ENCODE assay signal across 16 cellular contexts in the genomic region with DNA sequence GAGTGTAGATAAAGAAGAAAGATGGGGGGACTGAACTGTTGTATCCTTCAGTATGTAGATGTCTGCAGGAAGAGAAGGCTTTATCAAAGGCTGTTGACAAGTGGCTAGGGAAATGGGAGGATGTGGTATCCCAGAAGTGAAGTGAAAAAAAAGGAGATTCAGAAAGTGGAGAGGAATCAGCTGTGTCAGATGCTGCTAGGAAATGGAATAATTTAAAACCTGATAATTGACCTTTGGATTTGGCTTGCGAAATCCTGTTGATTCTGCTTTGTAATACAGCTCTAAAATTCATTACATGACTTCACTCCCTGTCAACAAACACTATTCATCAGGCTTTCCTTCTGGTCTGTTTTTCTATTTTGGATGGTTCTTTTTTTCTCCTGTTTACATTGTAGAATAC. TPM values are rescaled to one million over a fixed set of nuclear protein-coding genes. Genes with fewer than 3 reads are reported as not detected.
DNase-seq lines count a peak whose midpoint lies in the region; ATAC-seq, FAIRE-seq and TF ChIP-seq lines count a peak whose summit lies in the region.
"Had no signal": no experiment of that assay in that cellular context is flagged by ENCODE, and none has a peak within 500 bp of the region (broad histone marks: within the 10 kb centered on the region; RNA-seq: fewer than 3 reads in every experiment).

No MANE protein-coding gene starts in this region.

- H3K4me1 ChIP-seq in A549 (peaks cover 27% of the 10 kb centered on the region), HEK293 (ENCODE audit: control insufficient read depth, insufficient read depth, low read length) (peaks cover 7% of the 10 kb centered on the region), HepG2 (ENCODE audit: insufficient read depth, low read length) (peaks cover 47% of the 10 kb centered on the region)

- H3K4me2 ChIP-seq in A549: peak overlapping the region; percentile 58
- H3K4me2 ChIP-seq in HepG2 (ENCODE audit: low read depth, low read length): peak overlapping the region; percentile 0; the same call in 1 of the 2 replicates

- BruUV-seq in HepG2 (replicated peaks; lab: Mats Ljungman, UMichigan): no TSS peak

- 90% methylated on average over 1 of the region's 1 CpG for WGBS in A549 (ENCODE audit: missing lambda C conversion rate)
- 83% methylated on average over 1 of the region's 1 CpG for WGBS in HepG2 (ENCODE audit: low lambda C conversion rate)

- H3K27me3 ChIP-seq in HepG2 (ENCODE audit: control insufficient read depth in 1 of 2, insufficient read depth in 2 of 2, low read length in 2 of 2): no peaks in the 10 kb centered on the region
- H3K27me3 ChIP-seq: testis had no signal

- POLR2A ChIA-PET in A549 (lab: Yijun Ruan, JAX) (no interaction called here), HEK293 (lab: Yijun Ruan, JAX) (no interaction called here), HepG2 (lab: Yijun Ruan, JAX) (interaction anchor here (1.7 kb wide), 1 partner anchor 42 kb away, joined by 8 read pairs; a partner anchor contains a TSS)

- no peak overlapping the region for H3K9ac ChIP-seq in HepG2 (ENCODE audit: insufficient read depth, low read depth, low read length)

- H3K4me3 ChIP-seq in A549 (no peak overlapping the region), HEK293 (ENCODE audit: low read depth, low read length) (no peak overlapping the region), HepG2 (replicated peaks in 1 of 3; ENCODE audit: insufficient read depth in 1 of 3, low read depth in 2 of 3, low read length in 3 of 3) (no peak overlapping the region)
- H3K4me3 ChIP-seq: testis had no signal

- no peak for TF ChIP-seq POLR2A in A549 (IDR thresholded peaks at IDR 0.05; ENCODE audit: low read length)
- TF ChIP-seq POLR2A in HepG2 (IDR thresholded peaks at IDR 0.05; ENCODE audit: insufficient read depth in 1 of 2, low read depth in 2 of 2, low read length in 2 of 2): no peak

- H3K79me2 ChIP-seq in HepG2 (ENCODE audit: insufficient read depth, low read length): peaks cover 99% of the 10 kb centered on the region

- FAIRE-seq in A549 (lab: Jason Lieb, UNC): no peak
- no peak for FAIRE-seq in HepG2 (lab: Jason Lieb, UNC)
- FAIRE-seq: HTR-8/SVneo had no signal

- DNase-seq in A549 (ENCODE audit: low read depth in 1 of 2, low spot score in 1 of 2) (no peak), HepG2 (ENCODE audit: low spot score) (peak; percentile 78), NCI-H748 treated with DMSO at 0.1 percent for 48 hours (lab: John Stamatoyannopoulos, UW) (no peak)
- no peak for DNase-seq in activated CD4-positive, alpha-beta T cell treated with anti-CD3 and anti-CD28 coated beads, Interleukin-2, amount 50 U/mL, for 4 hours
- DNase-seq: activated CD4-positive, alpha-beta T cell treated with anti-CD3 and anti-CD28 coated beads, Interleukin-2, amount 50 U/mL, for 1 hour; activated T-cell treated with anti-CD3 and anti-CD28 coated beads, Interleukin-2, amount 50 U/mL, for 4 hours; dermis blood vessel endothelial cell; NCI-H1092 treated with DMSO at 0.1 percent for 48 hours; NCI-H446 treated with DMSO at 0.1 percent for 48 hours; stimulated activated CD4-positive, alpha-beta T cell treated with anti-CD3 and anti-CD28 coated beads, Interleukin-15, amount 100 ng/mL, for 24 hours; testis had no signal

- peaks cover 43% of the 10 kb centered on the region for H4K20me1 ChIP-seq in HepG2 (ENCODE audit: insufficient read depth, low read length)

- intact Hi-C loops in HepG2 (cut with micrococcal nuclease; ENCODE audit: unreplicated experiment): loop anchor here (1.0 to 5.0 kb wide), 3 partner anchors 40 to 1425 kb away; a partner anchor contains a TSS

- H3K27ac ChIP-seq in A549: no peak overlapping the region
- no peak overlapping the region for H3K27ac ChIP-seq in HEK293 (ENCODE audit: extremely low read depth, low read depth, low read length)
- peak overlapping the region; percentile 22 for H3K27ac ChIP-seq in cingulate gyrus (ENCODE audit: low read depth, low read length)
- H3K27ac ChIP-seq in HepG2 (ENCODE audit: extremely low read length, insufficient read depth, low read length): peak overlapping the region; percentile 20
- H3K27ac ChIP-seq: testis had no signal

- H3K9me3 ChIP-seq in A549 (no peaks in the 10 kb centered on the region), HEK293 (ENCODE audit: control insufficient read depth, insufficient read depth, low read depth, low read length) (no peaks in the 10 kb centered on the region), HepG2 (ENCODE audit: low read length) (no peaks in the 10 kb centered on the region)
- H3K9me3 ChIP-seq: testis had no signal

- H2AFZ ChIP-seq in HepG2 (ENCODE audit: low read length): no peak overlapping the region

- CTCF ChIA-PET in A549 (lab: Yijun Ruan, JAX) (no interaction called here), HEK293 (lab: Yijun Ruan, JAX) (no interaction called here), HepG2 (lab: Yijun Ruan, JAX; ENCODE audit: low intra/inter-chr PET ratio, low total read pairs) (no interaction called here)

- no peak for TF ChIP-seq RAD21 in A549 (conservative IDR thresholded peaks at IDR 0.05 in 1 of 2, IDR thresholded peaks at IDR 0.05 in 1 of 2)
- no peak for TF ChIP-seq RAD21 in HepG2 (CRISPR knock-in tag; IDR thresholded peaks at IDR 0.05)

- no peak for TF ChIP-seq EP300 in A549 (IDR thresholded peaks at IDR 0.05)
- TF ChIP-seq EP300 in HepG2 (IDR thresholded peaks at IDR 0.05; ENCODE audit: low read depth in 2 of 2, low read length in 2 of 2): peak in 1 of 2 experiments; percentile 59; a peak in 1 of 4 replicates
- no peak for TF ChIP-seq EP300 in HepG2 (CRISPR knock-in tag; IDR thresholded peaks at IDR 0.05; ENCODE audit: borderline replicate concordance)

- in situ Hi-C loops in HepG2 (cut with HindIII; ENCODE audit: extremely low pct_ligation_motif_present, low pct_unique_long_range_greater_than_20kb): no loop called here

- TF ChIP-seq CTCF in A549 (IDR thresholded peaks at IDR 0.05) (no peak), HEK293 (tag by site-specific recombination; IDR thresholded peaks at IDR 0.05) (no peak), HepG2 (CRISPR knock-in tag; IDR thresholded peaks at IDR 0.05) (no peak)

- H3K36me3 ChIP-seq in HEK293 (ENCODE audit: control insufficient read depth in 2 of 2, insufficient read depth in 1 of 2, low read length in 2 of 2): peaks cover 0 to 41% of the 10 kb centered on the region in 2 experiments; a peak in 2 of 3 replicates
- H3K36me3 ChIP-seq in HepG2 (replicated peaks in 1 of 2; ENCODE audit: control insufficient read depth in 1 of 2, insufficient read depth in 2 of 2, low read length in 2 of 2): peaks cover 5 to 44% of the 10 kb centered on the region in 2 experiments; a peak in 4 of 5 replicates

- peak in 1 of 2 experiments; percentile 30; a peak in 1 of 6 replicates for ATAC-seq in A549
- ATAC-seq in HepG2: peak; percentile 66
- no peak for ATAC-seq in HG03460 (IDR thresholded peaks at IDR 0.05; ENCODE audit: unreplicated experiment)
- no peak for ATAC-seq in GM21526 (IDR thresholded peaks at IDR 0.05; ENCODE audit: low FRiP score, unreplicated experiment)
- ATAC-seq: activated T-cell treated with anti-CD3 and anti-CD28 coated beads, Interleukin-2, amount 50 U/mL, for 4 hours had no signal

TF ChIP-seq in HEK293, 187 proteins besides CTCF, POLR2A, EP300 and RAD21 (continues in another document):
- TF ChIP-seq ZFHX2 (tag by site-specific recombination; conservative IDR thresholded peaks at IDR 0.05) (no peak), ZNF654 (tag by site-specific recombination; IDR thresholded peaks at IDR 0.05; ENCODE audit: low read depth) (no peak)

TF ChIP-seq in HepG2, 621 proteins besides CTCF, POLR2A, EP300 and RAD21 (continues in another document):
- no peak for TF ChIP-seq REXO4 (CRISPR knock-in tag; IDR thresholded peaks at IDR 0.05; ENCODE audit: borderline replicate concordance)
- TF ChIP-seq KDM2A (CRISPR knock-in tag; IDR thresholded peaks at IDR 0.05; ENCODE audit: borderline replicate concordance, low read depth): no peak
- TF ChIP-seq ZNF136 (CRISPR knock-in tag; IDR thresholded peaks at IDR 0.05; ENCODE audit: low read depth): no peak
- no peak for TF ChIP-seq ZNF382 (CRISPR knock-in tag; IDR thresholded peaks at IDR 0.05; ENCODE audit: borderline replicate concordance)
- no peak for TF ChIP-seq HDAC6 (IDR thresholded peaks at IDR 0.05; ENCODE audit: low read depth, low read length)
- TF ChIP-seq FOSL2 (CRISPR knock-in tag; IDR thresholded peaks at IDR 0.05): no peak
- no peak for TF ChIP-seq ZNF274 (CRISPR knock-in tag; IDR thresholded peaks at IDR 0.05)
- no peak for TF ChIP-seq FOXK2 (IDR thresholded peaks at IDR 0.05)

RNA-seq across cellular contexts. Expression of a gene that starts 41.7 kb away (rescaled TPM):
- polyA plus RNA-seq in A549 (2011; rRNA removed) (19.5 and 28.4 TPM in 2 replicates), A549 (2017; fragmentation: RNase III; extraction: RNeasy Plus Mini Kit Qiagen cat#74134 plus additional on column Dnase treatment) (13.1 to 13.9 TPM (median 13.7 TPM) in 3 replicates), HepG2 (2011; rRNA removed) (14.9 and 19.8 TPM in 2 replicates)
- 2.7 and 2.8 TPM in 2 replicates for polyA plus RNA-seq in A549 (2012; cell fraction: cytosol; rRNA removed)
- 2.7 and 2.8 TPM in 2 replicates for polyA plus RNA-seq in A549 (2012; cell fraction: nucleus; rRNA removed)
- 18.1 and 18.2 TPM in 2 replicates for polyA minus RNA-seq in A549 (2011; rRNA and poly(A)+ RNA removed)
- total RNA-seq in HepG2 (2016; rRNA removed; fragmentation: Illumina TruSeq; extraction: Trizol): 70.4 and 96.2 TPM in 2 replicates
- 12.4 and 15.1 TPM in 2 replicates for total RNA-seq in HepG2 (2016; cell fraction: cytosol; rRNA removed; fragmentation: Illumina TruSeq; extraction: Trizol; ENCODE audit: low read depth)
- total RNA-seq in HepG2 (2016; cell fraction: insoluble cytoplasmic fraction; rRNA removed; fragmentation: Illumina TruSeq; extraction: Trizol): 65.9 and 83.2 TPM in 2 replicates
- 28.6 and 32.3 TPM in 2 replicates for total RNA-seq in HepG2 (2016; cell fraction: membrane; rRNA removed; fragmentation: Illumina TruSeq; extraction: Trizol)
- total RNA-seq in HepG2 (2016; cell fraction: nucleus; rRNA removed; fragmentation: Illumina TruSeq; extraction: Trizol): 158 and 181 TPM in 2 replicates
- polyA plus RNA-seq in HepG2 (2011; cell fraction: cytosol; rRNA removed): 8.2 and 12.4 TPM in 2 replicates
- polyA plus RNA-seq in HepG2 (2011; cell fraction: nucleus; rRNA removed): 16.7 and 17.3 TPM in 2 replicates
- 34.1 and 42.7 TPM in 2 replicates for polyA plus RNA-seq in HepG2 (2012)
- 0.59 and 0.80 TPM in 2 replicates for polyA plus RNA-seq in HepG2 (2016; cell fraction: cytosol; fragmentation: Illumina TruSeq; extraction: Trizol; ENCODE audit: low read depth)
- 38.7 and 39.9 TPM in 2 replicates for polyA plus RNA-seq in HepG2 (2016; cell fraction: insoluble cytoplasmic fraction; fragmentation: Illumina TruSeq; extraction: Trizol; ENCODE audit: low read depth)
- polyA plus RNA-seq in HepG2 (2016; cell fraction: membrane; fragmentation: Illumina TruSeq; extraction: Trizol; ENCODE audit: low read depth): 2.3 and 2.9 TPM in 2 replicates
- polyA plus RNA-seq in HepG2 (2016; cell fraction: nucleus; fragmentation: Illumina TruSeq; extraction: Trizol; ENCODE audit: insufficient read depth, low read depth): 68.3 and 69.3 TPM in 2 replicates
- polyA minus RNA-seq in HepG2 (2011; rRNA and poly(A)+ RNA removed; ENCODE audit: low replicate concordance): 20.9 and 41.8 TPM in 2 replicates
- polyA minus RNA-seq in HepG2 (2011; cell fraction: cytosol; rRNA and poly(A)+ RNA removed): 57.3 and 65.6 TPM in 2 replicates
- polyA minus RNA-seq in HepG2 (2011; cell fraction: nucleus; rRNA and poly(A)+ RNA removed): 272 and 293 TPM in 2 replicates

Comparison
In these comparisons a context has a peak if more than half of its experiments do, and no peak if none do; other contexts are left out.
1. H3K27ac ChIP-seq: peak in cingulate gyrus (single experiment) and HepG2 (single experiment); none in A549 (0 of 2) and HEK293 (single experiment).